ENCODE assay signal across 1 cellular context in genomic region chr12:131455218-131455506, GRCh38.
TF ChIP-seq lines count a peak whose summit lies in the region.

No MANE protein-coding gene starts in this region.

TF ChIP-seq in HepG2, 621 proteins besides CTCF, POLR2A, EP300 and RAD21:
- TF ChIP-seq FOXP4 (CRISPR knock-in tag; IDR thresholded peaks at IDR 0.05), result no peak
- no peak for TF ChIP-seq RELA (CRISPR knock-in tag; IDR thresholded peaks at IDR 0.05)
